8 cellular contexts compared by ENCODE assay signal in the genomic region with DNA sequence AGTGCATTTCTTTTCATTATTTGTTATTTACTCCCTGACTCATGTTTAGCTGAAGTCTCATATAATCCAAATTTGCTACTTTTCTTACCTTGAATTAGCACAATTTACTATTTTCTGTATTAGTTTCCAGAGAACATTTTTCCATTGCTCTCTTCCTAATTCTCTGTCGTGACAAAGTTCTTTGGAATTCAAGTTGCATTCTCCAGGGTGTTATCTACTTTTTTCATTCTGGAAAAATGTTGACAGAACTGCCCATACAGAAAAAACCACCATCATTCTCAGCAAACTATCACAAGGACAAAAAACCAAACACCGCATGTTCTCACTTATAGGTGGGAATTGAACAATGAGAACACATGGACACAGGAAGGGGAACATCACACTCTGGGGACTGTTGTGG.
DNase-seq lines count a peak whose midpoint lies in the region; TF ChIP-seq lines count a peak whose summit lies in the region.
"Not testable (repeated sequence)": the region's sequence is repeated elsewhere in the genome, so short reads cannot be mapped to it uniquely, and the experiment has no call there.

No MANE protein-coding gene starts in this region.

- H3K9ac ChIP-seq in adipocyte (ENCODE audit: low read length) = peak overlapping the region; percentile 30
- peak overlapping the region; percentile 15 for H3K9ac ChIP-seq in skeletal muscle satellite cell (ENCODE audit: low read depth, low read length)

- H3K36me3 ChIP-seq in adipocyte (ENCODE audit: control insufficient read depth, insufficient read depth, low read length, severe bottlenecking); mesodermal cell (ENCODE audit: control insufficient read depth, insufficient read depth, low read length); skeletal muscle satellite cell (ENCODE audit: insufficient read depth, low read length): not testable (repeated sequence)

- not testable (repeated sequence) for H3K27me3 ChIP-seq in adipocyte (replicated peaks; ENCODE audit: control insufficient read depth, insufficient read depth, low read length); skeletal muscle satellite cell (ENCODE audit: control insufficient read depth, insufficient read depth, low read length)

- H3K36me3 Mint-ChIP-seq in chondrocyte (ENCODE audit: low read depth) = not testable (repeated sequence)

- 58% methylated on average over 1 of the region's 2 CpGs; no CpG with 5 or more reads in 1 of the 2 experiments for WGBS in mesodermal cell (ENCODE audit: insufficient coverage in 2 of 2), 2 experiments

- H3K27me3 Mint-ChIP-seq in chondrocyte (ENCODE audit: low read depth) = not testable (repeated sequence)

- peak overlapping the region; percentile 39 for H3K27ac ChIP-seq in mesodermal cell (ENCODE audit: low read depth, low read length, severe bottlenecking)

- not testable (repeated sequence) for H3K9me3 ChIP-seq in adipocyte (ENCODE audit: control insufficient read depth, low read length); mesodermal cell (ENCODE audit: control insufficient read depth, low read length); skeletal muscle satellite cell (replicated peaks; ENCODE audit: low read length)

- H3K4me1 ChIP-seq in adipocyte (ENCODE audit: control insufficient read depth, insufficient read depth, low read length) (peaks cover 35% of the 10 kb centered on the region), mesodermal cell (ENCODE audit: control insufficient read depth, insufficient read depth, low read length, poor library complexity, severe bottlenecking) (peaks cover 14% of the 10 kb centered on the region), skeletal muscle satellite cell (ENCODE audit: control insufficient read depth, insufficient read depth, low read length) (peaks cover 35% of the 10 kb centered on the region)

- peak overlapping the region; percentile 5 for H3K4me2 ChIP-seq in skeletal muscle satellite cell (ENCODE audit: low read length)

- H3K9me3 Mint-ChIP-seq in chondrocyte (ENCODE audit: low read depth) = peaks cover 22% of the 10 kb centered on the region

- H3K27ac Mint-ChIP-seq in chondrocyte (ENCODE audit: unreplicated experiment) = peak overlapping the region; percentile 93

- peaks cover 45% of the 10 kb centered on the region for H3K4me1 Mint-ChIP-seq in chondrocyte (ENCODE audit: low read depth)

- not testable (repeated sequence) for H3K4me3 Mint-ChIP-seq in chondrocyte (ENCODE audit: unreplicated experiment)

- peak; percentile 52 for DNase-seq in AG08395 (ENCODE audit: low spot score)
- DNase-seq in GM04504 (ENCODE audit: low read depth) = peak; percentile 20
- DNase-seq in NCI-H226 = peak; percentile 83
- peak; percentile 71 for DNase-seq in adipocyte (ENCODE audit: low read depth)
- not testable (repeated sequence) for DNase-seq in chondrocyte (ENCODE audit: low spot score)
- peak; percentile 75 for DNase-seq in fibroblast of peridontal ligament (ENCODE audit: extremely low read depth)

- not testable (repeated sequence) for TF ChIP-seq CTCF in chondrocyte (IDR thresholded peaks at IDR 0.05)

- not testable (repeated sequence) for H3K4me3 ChIP-seq in adipocyte (ENCODE audit: low read length); mesodermal cell (ENCODE audit: extremely low read depth, insufficient read depth, low read length, poor library complexity, severe bottlenecking); skeletal muscle satellite cell (ENCODE audit: low read length)
